ENCODE assay signal across 10 cellular contexts in genomic region chr6:25042599-25042936, GRCh38.
DNase-seq lines count a peak whose midpoint lies in the region; ATAC-seq and TF ChIP-seq lines count a peak whose summit lies in the region.
"Had no signal": no experiment of that assay in that cellular context is flagged by ENCODE, and none has a peak within 500 bp of the region (broad histone marks: within the 10 kb centered on the region; RNA-seq: fewer than 3 reads in every experiment).

No MANE protein-coding gene starts in this region.

- H3K27me3 Mint-ChIP-seq in WTC11 (ENCODE audit: low read depth) = no peaks in the 10 kb centered on the region
- H3K27me3 Mint-ChIP-seq in natural killer cell (ENCODE audit: low read depth in 2 of 2) = peaks cover 0 to 2% of the 10 kb centered on the region in 2 donors

- H3K36me3 Mint-ChIP-seq in WTC11 = no peaks in the 10 kb centered on the region
- peaks cover 6% of the 10 kb centered on the region for H3K36me3 Mint-ChIP-seq in natural killer cell

- POLR2A ChIA-PET in WTC11 (lab: Charles Lee) = no interaction called here

- H3K4me3 Mint-ChIP-seq in WTC11 (no peak overlapping the region), natural killer cell (peak overlapping the region; percentile 100)

- H3K9me3 Mint-ChIP-seq in WTC11 (peaks cover 15% of the 10 kb centered on the region), natural killer cell (no peaks in the 10 kb centered on the region)

- ATAC-seq in HG02588 (IDR thresholded peaks at IDR 0.05; ENCODE audit: unreplicated experiment) (peak; percentile 27), WTC11 (peak; percentile 81), natural killer cell (peak; percentile 19 to 39 (median 37)), HG03571 (IDR thresholded peaks at IDR 0.05; ENCODE audit: unreplicated experiment) (no peak)

- H3K27ac Mint-ChIP-seq in WTC11 = no peak overlapping the region
- peak overlapping the region; percentile 99 to 100 for H3K27ac Mint-ChIP-seq in natural killer cell

- intact Hi-C loops in natural killer cell (cut with micrococcal nuclease) = no loop called here

- TF ChIP-seq CTCF in WTC11 (IDR thresholded peaks at IDR 0.05) (no peak), natural killer cell (IDR thresholded peaks at IDR 0.05) (no peak)

- CTCF ChIA-PET in WTC11 (lab: Charles Lee) = interaction anchor here (0.8 to 2.7 kb wide), 5 partner anchors 15 to 177 kb away, joined by 3 to 9 read pairs (median 3); no protein-coding TSS in a partner anchor

- DNase-seq in DMS79 treated with DMSO at 0.1 percent for 48 hours (lab: John Stamatoyannopoulos, UW) = peak; percentile 64
- DNase-seq in DMS79 (lab: John Stamatoyannopoulos, UW) = no peak
- no peak for DNase-seq in WTC11 (ENCODE audit: low spot score)
- DNase-seq in natural killer cell = no peak
- no peak for DNase-seq in UCSD-AML1 (lab: John Stamatoyannopoulos, UW; ENCODE audit: unreplicated experiment)
- no peak for DNase-seq in HuH-7.5 (ENCODE audit: low spot score)
- DNase-seq: caudate nucleus, NCI-H2171 treated with DMSO at 0.1 percent for 48 hours had no signal

- H3K4me1 Mint-ChIP-seq in WTC11 = peaks cover 13% of the 10 kb centered on the region
- H3K4me1 Mint-ChIP-seq in natural killer cell = peaks cover 50 to 56% of the 10 kb centered on the region in 2 donors

TF ChIP-seq in WTC11, 78 proteins besides CTCF, POLR2A, EP300 and RAD21:
- TF ChIP-seq E2F1 (CRISPR knock-in tag; IDR thresholded peaks at IDR 0.05) = no peak
- TF ChIP-seq, protein P1, sequence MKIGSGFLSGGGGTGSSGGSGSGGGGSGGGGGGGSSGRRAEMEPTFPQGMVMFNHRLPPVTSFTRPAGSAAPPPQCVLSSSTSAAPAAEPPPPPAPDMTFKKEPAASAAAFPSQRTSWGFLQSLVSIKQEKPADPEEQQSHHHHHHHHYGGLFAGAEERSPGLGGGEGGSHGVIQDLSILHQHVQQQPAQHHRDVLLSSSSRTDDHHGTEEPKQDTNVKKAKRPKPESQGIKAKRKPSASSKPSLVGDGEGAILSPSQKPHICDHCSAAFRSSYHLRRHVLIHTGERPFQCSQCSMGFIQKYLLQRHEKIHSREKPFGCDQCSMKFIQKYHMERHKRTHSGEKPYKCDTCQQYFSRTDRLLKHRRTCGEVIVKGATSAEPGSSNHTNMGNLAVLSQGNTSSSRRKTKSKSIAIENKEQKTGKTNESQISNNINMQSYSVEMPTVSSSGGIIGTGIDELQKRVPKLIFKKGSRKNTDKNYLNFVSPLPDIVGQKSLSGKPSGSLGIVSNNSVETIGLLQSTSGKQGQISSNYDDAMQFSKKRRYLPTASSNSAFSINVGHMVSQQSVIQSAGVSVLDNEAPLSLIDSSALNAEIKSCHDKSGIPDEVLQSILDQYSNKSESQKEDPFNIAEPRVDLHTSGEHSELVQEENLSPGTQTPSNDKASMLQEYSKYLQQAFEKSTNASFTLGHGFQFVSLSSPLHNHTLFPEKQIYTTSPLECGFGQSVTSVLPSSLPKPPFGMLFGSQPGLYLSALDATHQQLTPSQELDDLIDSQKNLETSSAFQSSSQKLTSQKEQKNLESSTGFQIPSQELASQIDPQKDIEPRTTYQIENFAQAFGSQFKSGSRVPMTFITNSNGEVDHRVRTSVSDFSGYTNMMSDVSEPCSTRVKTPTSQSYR (CRISPR knock-in tag; IDR thresholded peaks at IDR 0.05) = no peak
- no peak for TF ChIP-seq NR2C2 (CRISPR knock-in tag; IDR thresholded peaks at IDR 0.05)
- TF ChIP-seq ERG (CRISPR knock-in tag; IDR thresholded peaks at IDR 0.05) = no peak
- TF ChIP-seq IRF2 (CRISPR knock-in tag; IDR thresholded peaks at IDR 0.05; ENCODE audit: borderline replicate concordance, low read depth) = no peak
- no peak for TF ChIP-seq SP1 (CRISPR knock-in tag; conservative IDR thresholded peaks at IDR 0.05)
TF ChIP-seq in WTC11: peak in this region for 0.
